ENCODE assay signal across 21 cellular contexts in the genomic region with DNA sequence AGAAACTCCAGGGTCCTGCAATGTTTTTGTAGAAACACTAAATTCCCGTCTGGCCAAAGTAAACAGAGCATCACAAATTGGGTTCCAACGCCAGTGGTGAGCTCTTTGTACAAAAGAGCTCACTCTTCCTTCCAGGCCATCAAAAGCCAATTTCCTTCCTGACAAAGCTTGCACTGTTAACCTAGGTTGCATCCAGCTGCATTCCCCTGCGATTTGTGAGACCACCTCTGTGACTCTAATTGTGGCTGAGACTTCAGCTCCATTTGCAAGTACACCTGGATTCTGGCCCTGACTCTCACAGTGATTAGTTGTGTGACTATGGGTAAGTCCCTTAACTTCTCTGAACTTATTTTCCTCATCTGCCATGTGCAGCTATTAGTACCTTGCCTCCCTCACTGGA.
"Had no signal": no experiment of that assay in that cellular context is flagged by ENCODE, and none has a peak within 500 bp of the region (broad histone marks: within the 10 kb centered on the region; RNA-seq: fewer than 3 reads in every experiment).

No MANE protein-coding gene starts in this region.

- H3K4me3 ChIP-seq: esophagus squamous epithelium, lower lobe of right lung, right lobe of liver, smooth muscle cell, suprapubic skin, transverse colon, upper lobe of right lung, uterus had no signal

- DNase-seq: cortex of kidney; effector memory CD8-positive, alpha-beta T cell; erythroblast; esophagus squamous epithelium; foreskin melanocyte; left ventricle myocardium superior; lower lobe of right lung; natural killer cell; right lobe of liver; stimulated activated CD4-positive, alpha-beta T cell treated with anti-CD3 and anti-CD28 coated beads, Interleukin-12 subunit alpha, Interleukin-12 subunit beta, amount 100 ng/mL, for 4 hours; stimulated activated CD4-positive, alpha-beta T cell treated with anti-CD3 and anti-CD28 coated beads, Interleukin-1b, Interleukin-23, amount 100 ng/mL, for 48 hours; stimulated activated CD4-positive, alpha-beta T cell treated with anti-CD3 and anti-CD28 coated beads, Interleukin-4, amount 100 ng/mL, for 1 hour; stimulated activated CD8-positive, alpha-beta memory T cell treated with anti-CD3 and anti-CD28 coated beads, Interleukin-4, amount 100 ng/mL, for 48 hours; stimulated activated naive CD4-positive, alpha-beta T cell; stimulated activated naive CD8-positive, alpha-beta T cell treated with anti-CD3 and anti-CD28 coated beads, Interleukin-15, amount 100 ng/mL, for 72 hours; transverse colon; upper lobe of right lung; uterus had no signal

- ATAC-seq: effector memory CD8-positive, alpha-beta T cell; left ventricle myocardium superior; lower lobe of right lung; natural killer cell; right lobe of liver; stimulated activated naive CD8-positive, alpha-beta T cell treated with anti-CD3 and anti-CD28 coated beads, Interleukin-15, amount 100 ng/mL, for 72 hours; upper lobe of right lung had no signal

- H3K36me3 ChIP-seq: esophagus squamous epithelium, lower lobe of right lung, neutrophil, right lobe of liver, suprapubic skin, transverse colon, upper lobe of right lung, uterus had no signal

- H3K27me3 ChIP-seq: esophagus squamous epithelium, neutrophil, right lobe of liver, suprapubic skin, transverse colon, upper lobe of right lung, uterus had no signal
